Comparison of ENCODE assay signal across 8 cellular contexts in genomic region chr19:38647368-38647965, GRCh38. TPM values are rescaled to one million over a fixed set of nuclear protein-coding genes. Genes with fewer than 3 reads are reported as not detected.
DNase-seq lines count a peak whose midpoint lies in the region; ATAC-seq lines count a peak whose summit lies in the region.

ACTN4 (plus strand) TSS chr19:38647649; CDS start chr19:38647746, 97 bp downstream.

- H3K27ac ChIP-seq in GM23248 = peak within 1 kb of the TSS; percentile 97
- peak within 1 kb of the TSS; percentile 69 for H3K27ac ChIP-seq in naive thymus-derived CD4-positive, alpha-beta T cell (ENCODE audit: low read depth, low read length)

- H3K9me2 ChIP-seq in GM23248 (ENCODE audit: insufficient read depth) = no peaks in the 10 kb centered on the region

- peaks cover 50% of the 10 kb centered on the region for H3K79me2 ChIP-seq in GM23248 (ENCODE audit: insufficient read depth)

- peak within 1 kb of the TSS; percentile 84 for H3K4me2 ChIP-seq in GM23248 (ENCODE audit: unreplicated experiment)

- peak; percentile 98 for ATAC-seq in naive thymus-derived CD4-positive, alpha-beta T cell
- ATAC-seq in stimulated activated memory B cell treated with anti-CD40 and anti-IgM and Interleukin-4, amounts not matched to agents 10 μg/mL and 1 μg/mL and 100 μg/mL, for 72 hours = peak; percentile 96

- peaks cover 0 to 15% (median 0%) of the 10 kb centered on the region in 5 donors for H3K36me3 Mint-ChIP-seq in naive thymus-derived CD4-positive, alpha-beta T cell
- H3K36me3 Mint-ChIP-seq in stimulated activated memory B cell treated with anti-CD40 and anti-IgM and Interleukin-4, amounts not matched to agents 10 μg/mL and 1 μg/mL and 100 μg/mL, for 72 hours = peaks cover 17% of the 10 kb centered on the region

- no peaks in the 10 kb centered on the region for H3K27me3 ChIP-seq in GM23248 (replicated peaks; ENCODE audit: insufficient read depth)
- peaks cover 0 to 17% of the 10 kb centered on the region in 2 donors for H3K27me3 ChIP-seq in naive thymus-derived CD4-positive, alpha-beta T cell (ENCODE audit: control insufficient read depth in 2 of 2, insufficient read depth in 2 of 2, low read length in 2 of 2)

- peak within 1 kb of the TSS; percentile 99 for H3K4me3 ChIP-seq in GM23248
- peak within 1 kb of the TSS; percentile 85 for H3K4me3 ChIP-seq in naive thymus-derived CD4-positive, alpha-beta T cell (ENCODE audit: low read length)

- H3K36me3 ChIP-seq in GM23248 (ENCODE audit: low read depth) = no peaks in the 10 kb centered on the region
- peaks cover 0 to 4% (median 0%) of the 10 kb centered on the region in 3 experiments for H3K36me3 ChIP-seq in naive thymus-derived CD4-positive, alpha-beta T cell (ENCODE audit: control insufficient read depth in 2 of 3, insufficient read depth in 3 of 3, low read length in 3 of 3)

- POLR2A ChIA-PET in naive thymus-derived CD4-positive, alpha-beta T cell (lab: Charles Lee) = interaction anchor here (0.6 to 2.8 kb wide), 12 partner anchors 9 to 1901 kb away, joined by 3 to 18 read pairs (median 3); partner anchors contain the start of genes EIF3K, FAM98C, HNRNPL and MAP4K1

- H3K4me1 ChIP-seq in GM23248 (ENCODE audit: insufficient read depth) = peaks cover 24% of the 10 kb centered on the region
- peaks cover 20 to 27% of the 10 kb centered on the region in 2 donors for H3K4me1 ChIP-seq in naive thymus-derived CD4-positive, alpha-beta T cell (ENCODE audit: control insufficient read depth in 2 of 2, insufficient read depth in 2 of 2, low read length in 2 of 2)

- peak; percentile 99 for DNase-seq in Daoy (ENCODE audit: low read depth)
- peak; percentile 98 for DNase-seq in GM23248
- peak; percentile 81 to 82 for DNase-seq in Kasumi-1 (lab: John Stamatoyannopoulos, UW)
- DNase-seq in RKO (ENCODE audit: low spot score) = peak; percentile 95
- DNase-seq in activated T-helper 1 cell treated with anti-CD3 and anti-CD28 coated beads, Interleukin-2, amount 50 U/mL, for 16 hours (ENCODE audit: low read depth in 1 of 2, low spot score in 1 of 2) = peak; percentile 100
- DNase-seq in fibroblast of gingiva (ENCODE audit: low read depth) = peak; percentile 95
- DNase-seq in naive thymus-derived CD4-positive, alpha-beta T cell = peak; percentile 98 to 100 (median 100)

- peaks cover 39% of the 10 kb centered on the region for H3F3A ChIP-seq in GM23248 (ENCODE audit: insufficient read depth)

- H3K9me3 Mint-ChIP-seq in naive thymus-derived CD4-positive, alpha-beta T cell = no peaks in the 10 kb centered on the region
- H3K9me3 Mint-ChIP-seq in stimulated activated memory B cell treated with anti-CD40 and anti-IgM and Interleukin-4, amounts not matched to agents 10 μg/mL and 1 μg/mL and 100 μg/mL, for 72 hours = no peaks in the 10 kb centered on the region

- no peaks in the 10 kb centered on the region for H4K20me1 ChIP-seq in GM23248 (ENCODE audit: insufficient read depth)

- H3K9me3 ChIP-seq in GM23248 (ENCODE audit: low read depth) = no peaks in the 10 kb centered on the region
- no peaks in the 10 kb centered on the region for H3K9me3 ChIP-seq in naive thymus-derived CD4-positive, alpha-beta T cell (ENCODE audit: control insufficient read depth in 2 of 3, low read length in 3 of 3)

- 0 to 3% methylated on average over 45 to 72 of the region's 77 CpGs for WGBS in GM23248 (ENCODE audit: low coverage in 1 of 2, low lambda C conversion rate in 2 of 2, missing lambda C conversion rate in 2 of 2), 2 experiments

- H3K4me1 Mint-ChIP-seq in naive thymus-derived CD4-positive, alpha-beta T cell = peaks cover 20 to 52% (median 33%) of the 10 kb centered on the region in 7 donors
- peaks cover 35% of the 10 kb centered on the region for H3K4me1 Mint-ChIP-seq in stimulated activated memory B cell treated with anti-CD40 and anti-IgM and Interleukin-4, amounts not matched to agents 10 μg/mL and 1 μg/mL and 100 μg/mL, for 72 hours

- H2AFZ ChIP-seq in GM23248 = peak within 1 kb of the TSS; percentile 74

- H3K4me3 Mint-ChIP-seq in naive thymus-derived CD4-positive, alpha-beta T cell = peak within 1 kb of the TSS; percentile 74 to 99 (median 89)
- peak within 1 kb of the TSS; percentile 94 for H3K4me3 Mint-ChIP-seq in stimulated activated memory B cell treated with anti-CD40 and anti-IgM and Interleukin-4, amounts not matched to agents 10 μg/mL and 1 μg/mL and 100 μg/mL, for 72 hours

- CTCF ChIA-PET in naive thymus-derived CD4-positive, alpha-beta T cell (lab: Charles Lee) = interaction anchor here (0.6 to 2.5 kb wide), 5 partner anchors 10 to 273 kb away, joined by 3 to 17 read pairs (median 3); partner anchors contain the start of gene PSMD8

- H3K9ac ChIP-seq in GM23248 = peak within 1 kb of the TSS; percentile 98

- peaks cover 0 to 33% (median 19%) of the 10 kb centered on the region in 5 donors for H3K27me3 Mint-ChIP-seq in naive thymus-derived CD4-positive, alpha-beta T cell
- no peaks in the 10 kb centered on the region for H3K27me3 Mint-ChIP-seq in stimulated activated memory B cell treated with anti-CD40 and anti-IgM and Interleukin-4, amounts not matched to agents 10 μg/mL and 1 μg/mL and 100 μg/mL, for 72 hours

- peak within 1 kb of the TSS; percentile 74 to 87 (median 84) for H3K27ac Mint-ChIP-seq in naive thymus-derived CD4-positive, alpha-beta T cell
- H3K27ac Mint-ChIP-seq in stimulated activated memory B cell treated with anti-CD40 and anti-IgM and Interleukin-4, amounts not matched to agents 10 μg/mL and 1 μg/mL and 100 μg/mL, for 72 hours = peak within 1 kb of the TSS; percentile 80

- in situ Hi-C loops in GM23248 (cut with MboI) = no loop called here

- intact Hi-C loops in naive thymus-derived CD4-positive, alpha-beta T cell (cut with micrococcal nuclease) = loop anchor here (1.0 to 5.0 kb wide), 13 partner anchors 8 to 383 kb away; partner anchors contain the start of genes EIF3K (in 2 of the 2), MRPS12 (in 2 of the 2), SARS2 (in 2 of the 2) and KCNK6 (in 1 of the 2)

RNA-seq across cellular contexts. Expression of gene ACTN4, which starts in this region (rescaled TPM):
- 124 and 199 TPM in 2 replicates for total RNA-seq in Daoy (2014; rRNA removed; shearing (Covaris generic))
- 467 and 477 TPM in 2 replicates for total RNA-seq in GM23248 (2014; rRNA removed; shearing (Covaris generic))
- polyA plus RNA-seq in GM23248 (2016; fragmentation: Nextera tagmentation; extraction: Ambion mirVana) = 84.6 and 85.7 TPM in 2 replicates
- total RNA-seq in naive thymus-derived CD4-positive, alpha-beta T cell = 100 to 1,000 TPM in 2 of 5 experiments, 10 to 100 TPM in 3; 49.2 to 355 (median 54.4) TPM
- 1 to 10 TPM; 2.8 to 3.9 TPM for polyA plus RNA-seq in naive thymus-derived CD4-positive, alpha-beta T cell

Comparison
In these comparisons a context has a peak if more than half of its experiments do, and no peak if none do; other contexts are left out.
1. Peak in every context shown above with its lines: DNase-seq, ATAC-seq, H3K4me3 ChIP-seq and H3K27ac ChIP-seq.
2. RNA of gene ACTN4 (polyA plus RNA-seq): 84.6 to 85.7 TPM in GM23248; 2.8 to 3.9 TPM in naive thymus-derived CD4-positive, alpha-beta T cell; every median in the first group is over 10 times any median in the second.